ENCODE assay signal across 13 cellular contexts in the genomic region with DNA sequence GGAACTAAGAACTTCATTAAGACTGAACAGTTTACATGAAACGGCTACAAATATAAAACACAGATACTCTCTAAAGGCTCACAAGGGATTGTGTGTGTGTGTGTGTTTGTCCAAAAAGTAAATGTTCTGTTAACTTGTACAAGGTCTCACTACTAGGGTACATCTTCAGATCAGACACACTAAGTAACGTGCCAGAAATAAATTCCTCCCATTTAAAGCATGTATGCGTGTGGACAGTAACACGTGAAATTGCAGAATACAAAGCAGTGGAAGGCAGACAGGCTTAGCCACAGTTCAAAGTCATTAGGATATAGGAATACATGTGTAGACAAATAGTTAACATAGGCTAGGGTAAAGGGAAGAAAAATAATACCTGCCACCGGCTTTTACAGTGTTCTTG. TPM values are rescaled to one million over a fixed set of nuclear protein-coding genes. Genes with fewer than 3 reads are reported as not detected.
DNase-seq lines count a peak whose midpoint lies in the region; ATAC-seq and TF ChIP-seq lines count a peak whose summit lies in the region.
"Had no signal": no experiment of that assay in that cellular context is flagged by ENCODE, and none has a peak within 500 bp of the region (broad histone marks: within the 10 kb centered on the region; RNA-seq: fewer than 3 reads in every experiment).

No MANE protein-coding gene starts in this region.

- peak overlapping the region; percentile 27 for H3K4me3 Mint-ChIP-seq in progenitor cell of endocrine pancreas (ENCODE audit: low read depth)
- H3K4me3 Mint-ChIP-seq: CD4-positive, alpha-beta T cell; T-helper 17 cell had no signal

- H3K4me3 ChIP-seq in BJ (ENCODE audit: low read depth, low read length) (peak overlapping the region; percentile 79), SJCRH30 (peak overlapping the region; percentile 91), gastroesophageal sphincter (peak overlapping the region; percentile 78 to 84)

- TF ChIP-seq POLR2A in gastroesophageal sphincter (IDR thresholded peaks at IDR 0.05): no peak

- CTCF ChIA-PET in BJ (lab: Yijun Ruan, JAX): no interaction called here

- H3K4me1 ChIP-seq in SJCRH30 (peaks cover 21% of the 10 kb centered on the region), gastroesophageal sphincter (peaks cover 0 to 58% (median 0%) of the 10 kb centered on the region in 3 donors)

- no peaks in the 10 kb centered on the region for H3K9me3 ChIP-seq in SJCRH30 (replicated peaks)
- H3K9me3 ChIP-seq in gastroesophageal sphincter: no peaks in the 10 kb centered on the region

- peak overlapping the region; percentile 95; the same call in 1 of the 2 replicates for H3K27ac ChIP-seq in SJCRH30
- H3K27ac ChIP-seq in gastroesophageal sphincter: peak overlapping the region; percentile 89 to 96 (median 92)
- H3K27ac ChIP-seq: epithelial cell of prostate had no signal

- no peaks in the 10 kb centered on the region for H3K9me3 Mint-ChIP-seq in progenitor cell of endocrine pancreas (ENCODE audit: low read depth)
- H3K9me3 Mint-ChIP-seq: CD4-positive, alpha-beta T cell had no signal

- no peak for ATAC-seq in gastroesophageal sphincter
- ATAC-seq in esophagus mucosa: no peak
- ATAC-seq: T-helper 17 cell had no signal

- H3K27me3 ChIP-seq in BJ (ENCODE audit: control insufficient read depth, insufficient read depth, low read length) (no peaks in the 10 kb centered on the region), SJCRH30 (no peaks in the 10 kb centered on the region), gastroesophageal sphincter (no peaks in the 10 kb centered on the region)

- DNase-seq in BJ (ENCODE audit: low read depth) (no peak), SJCRH30 (no peak), progenitor cell of endocrine pancreas (ENCODE audit: low spot score, unreplicated experiment) (no peak), HuH-7.5 (ENCODE audit: low spot score) (no peak), GF-D8 (lab: John Stamatoyannopoulos, UW) (no peak)
- no peak for DNase-seq in NK-92 treated with Interleukin-12 subunit alpha and Interleukin-12 subunit beta, amount 100 ng/mL, for 24 hours (lab: John Stamatoyannopoulos, UW)
- DNase-seq: activated CD8-positive, alpha-beta memory T cell treated with anti-CD3 and anti-CD28 coated beads for 24 hours; CD4-positive, alpha-beta T cell; NCI-H1105; T-helper 17 cell had no signal

- H3K36me3 ChIP-seq in BJ (ENCODE audit: control insufficient read depth, insufficient read depth, low read length) (no peaks in the 10 kb centered on the region), SJCRH30 (no peaks in the 10 kb centered on the region), gastroesophageal sphincter (no peaks in the 10 kb centered on the region)

- H3K4me1 Mint-ChIP-seq in progenitor cell of endocrine pancreas (ENCODE audit: low read depth): peaks cover 7% of the 10 kb centered on the region
- H3K4me1 Mint-ChIP-seq: T-helper 17 cell had no signal

- no peaks in the 10 kb centered on the region for H3K36me3 Mint-ChIP-seq in progenitor cell of endocrine pancreas (ENCODE audit: insufficient read depth)

- H3K27ac Mint-ChIP-seq in progenitor cell of endocrine pancreas: no peak overlapping the region
- H3K27ac Mint-ChIP-seq: CD4-positive, alpha-beta T cell; T-helper 17 cell had no signal

- no peak for TF ChIP-seq EP300 in gastroesophageal sphincter (IDR thresholded peaks at IDR 0.05)

- TF ChIP-seq CTCF in BJ (IDR thresholded peaks at IDR 0.05; ENCODE audit: insufficient read depth, low read depth, low read length): no peak
- TF ChIP-seq CTCF in gastroesophageal sphincter (IDR thresholded peaks at IDR 0.05): no peak
- TF ChIP-seq CTCF in progenitor cell of endocrine pancreas (IDR thresholded peaks at IDR 0.05; ENCODE audit: unreplicated experiment): no peak

- WGBS in gastroesophageal sphincter (ENCODE audit: low coverage in 1 of 2), 2 donors: 17 to 33% methylated on average over 5 of the region's 5 CpGs

- H3K27me3 Mint-ChIP-seq in progenitor cell of endocrine pancreas: peaks cover 69% of the 10 kb centered on the region

- POLR2A ChIA-PET in BJ (lab: Charles Lee): no interaction called here

RNA-seq across cellular contexts. Expression of a gene that starts 1.8 kb away (rescaled TPM):
- 15.3 and 17.5 TPM in 2 replicates for polyA plus RNA-seq in BJ (2011; rRNA removed)
- 41.3 and 42.9 TPM in 2 replicates for polyA minus RNA-seq in BJ (2011; rRNA and poly(A)+ RNA removed)
- 13.1 and 16.1 TPM in 2 replicates for total RNA-seq in SJCRH30 (2014; rRNA removed; shearing (Covaris generic))
- 100 to 1,000 TPM in 2 of 4 donors, 10 to 100 TPM in 2; 90.2 to 130 (median 100.0) TPM for total RNA-seq in gastroesophageal sphincter
- total RNA-seq in progenitor cell of endocrine pancreas: 1.0 and 1.6 TPM in 2 replicates
- 3.7 TPM for total RNA-seq in esophagus mucosa
- total RNA-seq: CD4-positive, alpha-beta T cell; T-helper 17 cell had no signal
